8 cellular contexts compared by ENCODE assay signal in the genomic region with DNA sequence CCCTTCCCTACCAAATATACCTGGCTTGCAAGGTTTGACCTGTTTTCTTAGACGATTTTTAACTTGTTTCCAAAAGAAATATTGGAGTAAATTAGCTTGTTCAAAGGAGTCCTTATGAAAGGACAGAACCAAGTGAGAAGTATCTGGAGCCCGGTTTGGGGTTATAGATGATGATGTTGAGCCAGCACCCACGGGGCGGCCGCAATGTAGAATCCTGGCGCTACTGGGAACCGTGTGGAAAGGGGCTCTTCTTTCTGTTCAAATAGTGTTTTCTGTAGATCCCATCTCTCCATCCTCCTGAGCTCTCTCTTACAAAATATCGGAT. TPM values are rescaled to one million over a fixed set of nuclear protein-coding genes. Genes with fewer than 3 reads are reported as not detected.
DNase-seq lines count a peak whose midpoint lies in the region; ATAC-seq and TF ChIP-seq lines count a peak whose summit lies in the region.
"Had no signal": no experiment of that assay in that cellular context is flagged by ENCODE, and none has a peak within 500 bp of the region (broad histone marks: within the 10 kb centered on the region; RNA-seq: fewer than 3 reads in every experiment).

No MANE protein-coding gene starts in this region.

- H3K9me3 ChIP-seq in stomach smooth muscle (ENCODE audit: control insufficient read depth in 2 of 2, low read length in 2 of 2) = no peaks in the 10 kb centered on the region

- H3K36me3 Mint-ChIP-seq in activated T-helper 1 cell treated with anti-CD3 and anti-CD28 coated beads, Interleukin-12 subunit alpha, Interleukin-12 subunit beta, Interleukin-2, Interleukin-4 antibody, amounts not matched to agents 30 ng/mL and 10 ng/mL and 1 ng/mL, durations not matched to agents 14 hours and 24 hours and 36 hours (ENCODE audit: low read depth) = peaks cover 27% of the 10 kb centered on the region
- peaks cover 10 to 19% (median 16%) of the 10 kb centered on the region in 3 donors for H3K36me3 Mint-ChIP-seq in immature natural killer cell

- TF ChIP-seq CTCF in HFF-Myc (IDR thresholded peaks at IDR 0.05; ENCODE audit: low read depth, low read length, missing control alignments) = no peak

- H3K36me3 ChIP-seq in stomach smooth muscle (ENCODE audit: control insufficient read depth in 2 of 2, insufficient read depth in 2 of 2, low read length in 2 of 2) = peaks cover 9 to 17% of the 10 kb centered on the region in 2 donors

- no peak for DNase-seq in HFF-Myc (ENCODE audit: extremely low read depth, low read depth)
- no peak for DNase-seq in activated T-helper 1 cell treated with anti-CD3 and anti-CD28 coated beads, Interleukin-12 subunit alpha, Interleukin-12 subunit beta, Interleukin-2, Interleukin-4 antibody, amounts not matched to agents 30 ng/mL and 10 ng/mL and 1 ng/mL, durations not matched to agents 14 hours and 24 hours and 36 hours (ENCODE audit: low spot score)
- DNase-seq in immature natural killer cell = no peak
- DNase-seq in NCI-H774 (lab: John Stamatoyannopoulos, UW) = no peak

- peak overlapping the region; percentile 97 for H3K27ac Mint-ChIP-seq in activated T-helper 1 cell treated with anti-CD3 and anti-CD28 coated beads, Interleukin-12 subunit alpha, Interleukin-12 subunit beta, Interleukin-2, Interleukin-4 antibody, amounts not matched to agents 30 ng/mL and 10 ng/mL and 1 ng/mL, durations not matched to agents 14 hours and 24 hours and 36 hours
- peak overlapping the region; percentile 80 to 94 (median 92) for H3K27ac Mint-ChIP-seq in immature natural killer cell

- H3K27ac ChIP-seq in stomach smooth muscle (ENCODE audit: low read length) = peak overlapping the region; percentile 13

- peaks cover 3% of the 10 kb centered on the region for H3K27me3 Mint-ChIP-seq in activated T-helper 1 cell treated with anti-CD3 and anti-CD28 coated beads, Interleukin-12 subunit alpha, Interleukin-12 subunit beta, Interleukin-2, Interleukin-4 antibody, amounts not matched to agents 30 ng/mL and 10 ng/mL and 1 ng/mL, durations not matched to agents 14 hours and 24 hours and 36 hours (ENCODE audit: insufficient read depth)
- peaks cover 0 to 8% (median 7%) of the 10 kb centered on the region in 3 donors for H3K27me3 Mint-ChIP-seq in immature natural killer cell (ENCODE audit: low read depth in 3 of 3)

- no peaks in the 10 kb centered on the region for H3K27me3 ChIP-seq in stomach smooth muscle (ENCODE audit: control insufficient read depth in 1 of 2, insufficient read depth in 2 of 2, low read length in 2 of 2)

- peaks cover 28% of the 10 kb centered on the region for H3K4me1 ChIP-seq in stomach smooth muscle (ENCODE audit: control insufficient read depth, insufficient read depth, low read length)

- H3K4me3 ChIP-seq in HFF-Myc (replicated peaks; ENCODE audit: low read depth, low read length) (peak overlapping the region; percentile 76), stomach smooth muscle (ENCODE audit: low read length in 2 of 2) (peak overlapping the region; percentile 77 to 99)

- H3K4me1 Mint-ChIP-seq in activated T-helper 1 cell treated with anti-CD3 and anti-CD28 coated beads, Interleukin-12 subunit alpha, Interleukin-12 subunit beta, Interleukin-2, Interleukin-4 antibody, amounts not matched to agents 30 ng/mL and 10 ng/mL and 1 ng/mL, durations not matched to agents 14 hours and 24 hours and 36 hours (ENCODE audit: low read depth) = peaks cover 56% of the 10 kb centered on the region
- peaks cover 28 to 32% of the 10 kb centered on the region in 2 donors for H3K4me1 Mint-ChIP-seq in immature natural killer cell

- intact Hi-C loops in activated T-helper 1 cell treated with anti-CD3 and anti-CD28 coated beads, Interleukin-12 subunit alpha, Interleukin-12 subunit beta, Interleukin-2, Interleukin-4 antibody, amounts not matched to agents 30 ng/mL and 10 ng/mL and 1 ng/mL, durations not matched to agents 14 hours and 24 hours and 36 hours (cut with micrococcal nuclease) = loop anchor here (1.0 to 5.0 kb wide), 5 partner anchors 9 to 579 kb away; a partner anchor contains a TSS

- H3K9ac ChIP-seq in stomach smooth muscle (ENCODE audit: low read length in 2 of 2) = peak overlapping the region; percentile 55 to 60

- H3K9me3 Mint-ChIP-seq in activated T-helper 1 cell treated with anti-CD3 and anti-CD28 coated beads, Interleukin-12 subunit alpha, Interleukin-12 subunit beta, Interleukin-2, Interleukin-4 antibody, amounts not matched to agents 30 ng/mL and 10 ng/mL and 1 ng/mL, durations not matched to agents 14 hours and 24 hours and 36 hours = no peaks in the 10 kb centered on the region
- H3K9me3 Mint-ChIP-seq in immature natural killer cell = no peaks in the 10 kb centered on the region

- no peak for ATAC-seq in GM18520 (IDR thresholded peaks at IDR 0.05; ENCODE audit: unreplicated experiment)
- ATAC-seq in HG03571 (IDR thresholded peaks at IDR 0.05; ENCODE audit: unreplicated experiment) = no peak

- peak overlapping the region; percentile 99 for H3K4me3 Mint-ChIP-seq in activated T-helper 1 cell treated with anti-CD3 and anti-CD28 coated beads, Interleukin-12 subunit alpha, Interleukin-12 subunit beta, Interleukin-2, Interleukin-4 antibody, amounts not matched to agents 30 ng/mL and 10 ng/mL and 1 ng/mL, durations not matched to agents 14 hours and 24 hours and 36 hours
- H3K4me3 Mint-ChIP-seq in immature natural killer cell = peak overlapping the region; percentile 89 to 99 (median 97)

RNA-seq across cellular contexts. Expression of a gene that starts 0.5 kb away (rescaled TPM):
- total RNA-seq in activated T-helper 1 cell treated with anti-CD3 and anti-CD28 coated beads, Interleukin-12 subunit alpha, Interleukin-12 subunit beta, Interleukin-2, Interleukin-4 antibody, amounts not matched to agents 30 ng/mL and 10 ng/mL and 1 ng/mL, durations not matched to agents 14 hours and 24 hours and 36 hours = 107 TPM in 2 replicates
- polyA plus RNA-seq in immature natural killer cell = 10 to 100 TPM; 12.9 to 27.4 (median 20.0) TPM

RNA-seq across cellular contexts. Expression of a gene that starts 28.7 kb away (rescaled TPM):
- 0.31 and 0.32 TPM in 2 replicates for total RNA-seq in activated T-helper 1 cell treated with anti-CD3 and anti-CD28 coated beads, Interleukin-12 subunit alpha, Interleukin-12 subunit beta, Interleukin-2, Interleukin-4 antibody, amounts not matched to agents 30 ng/mL and 10 ng/mL and 1 ng/mL, durations not matched to agents 14 hours and 24 hours and 36 hours
- polyA plus RNA-seq in immature natural killer cell = 1 to 10 TPM in 1 of 3 donors, not detected in 2; 1.0 TPM
- total RNA-seq: LHCN-M2 had no signal
